Comparison of ENCODE assay signal across 1 cellular context in genomic region chr15:52172869-52173268, GRCh38.
TF ChIP-seq lines count a peak whose summit lies in the region.

No MANE protein-coding gene starts in this region.

TF ChIP-seq in HepG2, 621 proteins besides CTCF, POLR2A, EP300 and RAD21 (continued from another document):
- TF ChIP-seq TCF7L2 (IDR thresholded peaks at IDR 0.05; ENCODE audit: low read depth, low read length) (no peak), ZNF83 (CRISPR knock-in tag; IDR thresholded peaks at IDR 0.05; ENCODE audit: borderline replicate concordance) (no peak), ZSCAN9 (CRISPR knock-in tag; IDR thresholded peaks at IDR 0.05; ENCODE audit: borderline replicate concordance) (no peak), CCAR2 (optimal IDR thresholded peaks at IDR 0.05; ENCODE audit: low read depth, low read length) (no peak), MTF2 (CRISPR knock-in tag; IDR thresholded peaks at IDR 0.05; ENCODE audit: borderline replicate concordance) (no peak), ZBTB10 (CRISPR knock-in tag; IDR thresholded peaks at IDR 0.05; ENCODE audit: borderline replicate concordance) (no peak)
